ENCODE assay signal across 13 cellular contexts in genomic region chr10:125014984-125015944, GRCh38.
A peak's percentile ranks its signal among the peaks of the same experiment; 100 is the strongest.
DNase-seq lines count a peak whose midpoint lies in the region; ATAC-seq and TF ChIP-seq lines count a peak whose summit lies in the region.
"Had no signal": no experiment of that assay in that cellular context is flagged by ENCODE, and none has a peak within 500 bp of the region (broad histone marks: within the 10 kb centered on the region; RNA-seq: fewer than 3 reads in every experiment).

No MANE protein-coding gene starts in this region.

- TF ChIP-seq POLR2A in esophagus muscularis mucosa (IDR thresholded peaks at IDR 0.05; ENCODE audit: low read depth), result no peak

- no peak for TF ChIP-seq EP300 in esophagus muscularis mucosa (IDR thresholded peaks at IDR 0.05)

- H3K9me3 Mint-ChIP-seq in T-cell, result peaks cover 0 to 5% (median 0%) of the 10 kb centered on the region in 3 donors
- peaks cover 0 to 7% (median 0%) of the 10 kb centered on the region in 11 donors for H3K9me3 Mint-ChIP-seq in naive thymus-derived CD4-positive, alpha-beta T cell

- intact Hi-C loops in esophagus muscularis mucosa (cut with DNase I), result no loop called here
- intact Hi-C loops in naive thymus-derived CD4-positive, alpha-beta T cell (cut with micrococcal nuclease), result no loop called here

- no peak for TF ChIP-seq CTCF in esophagus muscularis mucosa (IDR thresholded peaks at IDR 0.05)

- peaks cover 0 to 7% of the 10 kb centered on the region in 2 donors for H3K27me3 Mint-ChIP-seq in T-cell
- H3K27me3 Mint-ChIP-seq in naive thymus-derived CD4-positive, alpha-beta T cell, result peaks cover 0 to 17% (median 8%) of the 10 kb centered on the region in 5 donors

- H3K4me3 ChIP-seq in esophagus muscularis mucosa, result no peak overlapping the region
- no peak overlapping the region for H3K4me3 ChIP-seq in naive thymus-derived CD4-positive, alpha-beta T cell (ENCODE audit: low read length)
- H3K4me3 ChIP-seq: SJSA1 had no signal

- CTCF ChIA-PET in T-cell (lab: Charles Lee), result no interaction called here
- CTCF ChIA-PET in naive thymus-derived CD4-positive, alpha-beta T cell (lab: Charles Lee), result no interaction called here

- H3K4me1 ChIP-seq in esophagus muscularis mucosa, result peaks cover 64 to 85% (median 79%) of the 10 kb centered on the region in 4 donors
- H3K4me1 ChIP-seq in naive thymus-derived CD4-positive, alpha-beta T cell (ENCODE audit: control insufficient read depth in 2 of 2, insufficient read depth in 2 of 2, low read length in 2 of 2), result no peaks in the 10 kb centered on the region

- WGBS in esophagus muscularis mucosa, result 83% methylated on average over 24 of the region's 35 CpGs

- H3K4me3 Mint-ChIP-seq in T-cell, result no peak overlapping the region
- peak overlapping the region in 2 of 10 donors; percentile 20 to 39 for H3K4me3 Mint-ChIP-seq in naive thymus-derived CD4-positive, alpha-beta T cell

- H3K36me3 ChIP-seq in esophagus muscularis mucosa, result peaks cover 0 to 23% (median 4%) of the 10 kb centered on the region in 4 donors
- H3K36me3 ChIP-seq in naive thymus-derived CD4-positive, alpha-beta T cell (ENCODE audit: control insufficient read depth in 2 of 3, insufficient read depth in 3 of 3, low read length in 3 of 3), result no peaks in the 10 kb centered on the region

- no peaks in the 10 kb centered on the region for H3K36me3 Mint-ChIP-seq in T-cell
- peaks cover 0 to 5% (median 0%) of the 10 kb centered on the region in 5 donors for H3K36me3 Mint-ChIP-seq in naive thymus-derived CD4-positive, alpha-beta T cell

- no peaks in the 10 kb centered on the region for H3K9me3 ChIP-seq in esophagus muscularis mucosa
- H3K9me3 ChIP-seq in naive thymus-derived CD4-positive, alpha-beta T cell (ENCODE audit: control insufficient read depth in 2 of 3, low read length in 3 of 3), result no peaks in the 10 kb centered on the region

- no peak overlapping the region for H3K27ac Mint-ChIP-seq in T-cell
- H3K27ac Mint-ChIP-seq in naive thymus-derived CD4-positive, alpha-beta T cell, result peak overlapping the region in 1 of 9 donors; percentile 49

- no peaks in the 10 kb centered on the region for H3K27me3 ChIP-seq in esophagus muscularis mucosa
- no peaks in the 10 kb centered on the region for H3K27me3 ChIP-seq in naive thymus-derived CD4-positive, alpha-beta T cell (ENCODE audit: control insufficient read depth in 2 of 2, insufficient read depth in 2 of 2, low read length in 2 of 2)
- H3K27me3 ChIP-seq: foreskin keratinocyte, SJSA1 had no signal

- POLR2A ChIA-PET in T-cell (lab: Charles Lee), result no interaction called here
- POLR2A ChIA-PET in naive thymus-derived CD4-positive, alpha-beta T cell (lab: Charles Lee), result no interaction called here

- H3K27ac ChIP-seq in esophagus muscularis mucosa (replicated peaks in 1 of 4) (peak overlapping the region; percentile 52 to 74 (median 60)), substantia nigra (ENCODE audit: low read depth, low read length, poor library complexity, severe bottlenecking) (peak overlapping the region; percentile 58)
- H3K27ac ChIP-seq in naive thymus-derived CD4-positive, alpha-beta T cell (ENCODE audit: low read depth, low read length), result no peak overlapping the region
- H3K27ac ChIP-seq: foreskin keratinocyte, SJSA1 had no signal

- DNase-seq in T-cell (peak in 19 of 34 experiments; percentile 4 to 45 (median 17)), esophagus muscularis mucosa (ENCODE audit: extremely low spot score) (no peak), substantia nigra (lab: John Stamatoyannopoulos, UW) (peak in 26 of 49 donors; percentile 27 to 68 (median 50)), occipital lobe (lab: John Stamatoyannopoulos, UW) (no peak), DMS53 (lab: John Stamatoyannopoulos, UW) (no peak), NCI-H69 (lab: John Stamatoyannopoulos, UW) (no peak)
- DNase-seq in naive thymus-derived CD4-positive, alpha-beta T cell, result no peak
- DNase-seq: DMS 273 treated with DMSO at 0.1 percent for 48 hours; foreskin keratinocyte; NCI-H510A treated with DMSO at 0.1 percent for 48 hours; stimulated activated CD4-positive, alpha-beta T cell treated with anti-CD3 and anti-CD28 coated beads, Interleukin-15, amount 100 ng/mL, for 24 hours had no signal

- ATAC-seq in T-cell (replicated peaks in 1 of 4), result peak in 3 of 4 experiments; percentile 38 to 48 (median 48)
- ATAC-seq in naive thymus-derived CD4-positive, alpha-beta T cell, result peak; percentile 81
- no peak for ATAC-seq in HG02759 (IDR thresholded peaks at IDR 0.05; ENCODE audit: unreplicated experiment)
- ATAC-seq: foreskin keratinocyte had no signal

- H3K4me1 Mint-ChIP-seq in T-cell, result peaks cover 0 to 7% (median 3%) of the 10 kb centered on the region in 3 donors
- peaks cover 0 to 9% (median 0%) of the 10 kb centered on the region in 7 donors for H3K4me1 Mint-ChIP-seq in naive thymus-derived CD4-positive, alpha-beta T cell

Comparison
In these comparisons a context has a peak if more than half of its experiments do, and no peak if none do; other contexts are left out.
1. DNase-seq: peak in T-cell (19 of 34) and substantia nigra (26 of 49); none in esophagus muscularis mucosa (single experiment), naive thymus-derived CD4-positive, alpha-beta T cell (0 of 9), occipital lobe (single experiment), DMS53 (single experiment) and NCI-H69 (single experiment).